6 cellular contexts compared by ENCODE assay signal in genomic region chr17:8122923-8123694, GRCh38. TPM values are rescaled to one million over a fixed set of nuclear protein-coding genes. Genes with fewer than 3 reads are reported as not detected.
DNase-seq lines count a peak whose midpoint lies in the region; ATAC-seq and TF ChIP-seq lines count a peak whose summit lies in the region.

No MANE protein-coding gene starts in this region.

- H3K4me1 ChIP-seq in BLaER1 treated with 17β-estradiol and CSF1 and Interleukin-3, amounts not matched to agents 10 nM and 100 nM: peaks cover 47 to 71% (median 58%) of the 10 kb centered on the region in 10 experiments

- peak overlapping the region; percentile 87 for H3K4me3 Mint-ChIP-seq in endothelial cell (ENCODE audit: unreplicated experiment)

- H3K9ac ChIP-seq in BLaER1 treated with 17β-estradiol and CSF1 and Interleukin-3, amounts not matched to agents 10 nM and 100 nM: peak overlapping the region; percentile 34 to 73 (median 53); a peak in 20 of 22 replicates

- H3K36me3 Mint-ChIP-seq in endothelial cell (ENCODE audit: low read depth, unreplicated experiment): peaks cover 31% of the 10 kb centered on the region

- TF ChIP-seq CTCF in endothelial cell (IDR thresholded peaks at IDR 0.05; ENCODE audit: unreplicated experiment): no peak

- ATAC-seq in HG03025 (IDR thresholded peaks at IDR 0.05; ENCODE audit: low FRiP score, unreplicated experiment): no peak

- peak overlapping the region; percentile 57 to 79 (median 69) for H3K4me3 ChIP-seq in BLaER1 treated with 17β-estradiol and CSF1 and Interleukin-3, amounts not matched to agents 10 nM and 100 nM

- H3K36me3 ChIP-seq in BLaER1 treated with 17β-estradiol and CSF1 and Interleukin-3, amounts not matched to agents 10 nM and 100 nM: no peaks in the 10 kb centered on the region

- no peaks in the 10 kb centered on the region for H3K9me3 Mint-ChIP-seq in endothelial cell (ENCODE audit: unreplicated experiment)

- no peak overlapping the region for H3K27ac Mint-ChIP-seq in endothelial cell (ENCODE audit: unreplicated experiment)

- peaks cover 62% of the 10 kb centered on the region for H3K27me3 Mint-ChIP-seq in endothelial cell (ENCODE audit: unreplicated experiment)

- H3K27me3 ChIP-seq in BLaER1 treated with 17β-estradiol and CSF1 and Interleukin-3, amounts not matched to agents 10 nM and 100 nM: peaks cover 45 to 80% (median 69%) of the 10 kb centered on the region in 11 experiments

- peak overlapping the region; percentile 91 to 100 (median 99) for H3K4me2 ChIP-seq in BLaER1 treated with 17β-estradiol and CSF1 and Interleukin-3, amounts not matched to agents 10 nM and 100 nM

- peak; percentile 72 for DNase-seq in OCI-M1 (lab: John Stamatoyannopoulos, UW)
- DNase-seq in endothelial cell (ENCODE audit: low spot score): no peak
- DNase-seq in stimulated activated CD4-positive, alpha-beta T cell treated with anti-CD3 and anti-CD28 coated beads, Interleukin-15, amount 100 ng/mL, for 24 hours: peak; percentile 66
- no peak for DNase-seq in GDM1 (lab: John Stamatoyannopoulos, UW)

- H3K27ac ChIP-seq in BLaER1 treated with 17β-estradiol and CSF1 and Interleukin-3, amounts not matched to agents 10 nM and 100 nM: no peak overlapping the region

- peaks cover 63% of the 10 kb centered on the region for H3K4me1 Mint-ChIP-seq in endothelial cell (ENCODE audit: unreplicated experiment)

- no peaks in the 10 kb centered on the region for H3K9me3 ChIP-seq in BLaER1 treated with 17β-estradiol and CSF1 and Interleukin-3, amounts not matched to agents 10 nM and 100 nM (replicated peaks in 1 of 11)

- peaks cover 5 to 56% (median 44%) of the 10 kb centered on the region in 11 experiments; a peak in 20 of 22 replicates for H4K20me1 ChIP-seq in BLaER1 treated with 17β-estradiol and CSF1 and Interleukin-3, amounts not matched to agents 10 nM and 100 nM

RNA-seq across cellular contexts. Expression of gene HES7, which starts 0.8 kb away (rescaled TPM):
- total RNA-seq in endothelial cell (ENCODE audit: unreplicated experiment): 3.3 TPM

RNA-seq across cellular contexts. Expression of gene ALOXE3, which starts 4.8 kb away (rescaled TPM):
- not detected for total RNA-seq in endothelial cell (ENCODE audit: unreplicated experiment)

RNA-seq across cellular contexts. Expression of gene PER1, which starts 29.1 kb away (rescaled TPM):
- total RNA-seq in endothelial cell (ENCODE audit: unreplicated experiment): 30.0 TPM

RNA-seq across cellular contexts. Expression of gene ALOX12B, which starts 35.6 kb away (rescaled TPM):
- 1.7 TPM for total RNA-seq in endothelial cell (ENCODE audit: unreplicated experiment)

RNA-seq across cellular contexts. Expression of gene VAMP2, which starts 39.6 kb away (rescaled TPM):
- 19.8 TPM for total RNA-seq in endothelial cell (ENCODE audit: unreplicated experiment)

Comparison
In these comparisons a context has a peak if more than half of its experiments do, and no peak if none do; other contexts are left out.
1. DNase-seq: peak in OCI-M1 (single experiment) and stimulated activated CD4-positive, alpha-beta T cell treated with anti-CD3 and anti-CD28 coated beads, Interleukin-15, amount 100 ng/mL, for 24 hours (single experiment); none in endothelial cell (single experiment) and GDM1 (single experiment).